Comparison of ENCODE assay signal across 21 cellular contexts in the genomic region with DNA sequence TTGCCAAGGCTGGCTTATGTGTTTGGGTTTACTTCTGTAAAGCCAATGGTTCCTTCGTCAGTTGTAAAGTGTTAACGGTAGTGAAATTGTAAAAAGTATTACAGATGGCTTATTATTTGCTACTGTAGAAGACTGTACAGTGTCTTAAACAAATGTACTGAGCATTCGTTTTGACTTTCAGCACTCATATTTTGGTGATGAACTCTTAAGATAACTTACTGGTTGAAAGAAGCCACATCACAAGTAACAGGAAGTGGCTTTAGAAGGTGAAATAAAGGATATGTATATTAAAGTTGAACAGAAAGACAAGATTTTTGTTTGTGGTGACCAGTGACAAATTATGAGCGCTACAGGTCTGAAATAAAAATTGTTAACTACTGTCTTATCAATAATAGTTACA.
A peak's percentile ranks its signal among the peaks of the same experiment; 100 is the strongest.
DNase-seq lines count a peak whose midpoint lies in the region; ATAC-seq, FAIRE-seq and TF ChIP-seq lines count a peak whose summit lies in the region.
"Had no signal": no experiment of that assay in that cellular context is flagged by ENCODE, and none has a peak within 500 bp of the region (broad histone marks: within the 10 kb centered on the region; RNA-seq: fewer than 3 reads in every experiment).

No MANE protein-coding gene starts in this region.

- H3K27ac Mint-ChIP-seq in activated T-helper 2 cell treated with anti-CD3 and anti-CD28 coated beads, Interferon-gamma antibody, Interleukin-2, Interleukin-4, amounts not matched to agents 10 μg/mL and 5 μg/mL and 100 μg/mL, durations not matched to agents 14 hours and 24 hours and 36 hours: peak overlapping the region; percentile 88
- peak overlapping the region; percentile 35 for H3K27ac Mint-ChIP-seq in nephron progenitor cell
- H3K27ac Mint-ChIP-seq: progenitor cell of endocrine pancreas had no signal

- peaks cover 41% of the 10 kb centered on the region for H3K36me3 ChIP-seq in KOPT-K1 (ENCODE audit: insufficient read depth, low read length)

- intact Hi-C loops in activated T-helper 2 cell treated with anti-CD3 and anti-CD28 coated beads, Interferon-gamma antibody, Interleukin-2, Interleukin-4, amounts not matched to agents 10 μg/mL and 5 μg/mL and 100 μg/mL, durations not matched to agents 14 hours and 24 hours and 36 hours (cut with micrococcal nuclease): loop anchor here (2.0 to 5.0 kb wide), 2 partner anchors 44 to 59 kb away; no protein-coding TSS in a partner anchor

- peaks cover 36% of the 10 kb centered on the region for H3K36me3 Mint-ChIP-seq in activated T-cell treated with anti-CD3 and anti-CD28 coated beads, Interleukin-2, amount 50 U/mL, for 4 hours (ENCODE audit: insufficient read depth)
- H3K36me3 Mint-ChIP-seq in activated T-helper 2 cell treated with anti-CD3 and anti-CD28 coated beads, Interferon-gamma antibody, Interleukin-2, Interleukin-4, amounts not matched to agents 10 μg/mL and 5 μg/mL and 100 μg/mL, durations not matched to agents 14 hours and 24 hours and 36 hours (ENCODE audit: low read depth): peaks cover 59% of the 10 kb centered on the region
- H3K36me3 Mint-ChIP-seq in nephron progenitor cell (ENCODE audit: low read depth): peaks cover 56% of the 10 kb centered on the region

- TF ChIP-seq CTCF in nephron progenitor cell (IDR thresholded peaks at IDR 0.05): no peak

- peak overlapping the region; percentile 7 for H3K4me3 Mint-ChIP-seq in activated T-cell treated with anti-CD3 and anti-CD28 coated beads, Interleukin-2, amount 50 U/mL, for 4 hours
- peak overlapping the region; percentile 77 for H3K4me3 Mint-ChIP-seq in activated T-helper 2 cell treated with anti-CD3 and anti-CD28 coated beads, Interferon-gamma antibody, Interleukin-2, Interleukin-4, amounts not matched to agents 10 μg/mL and 5 μg/mL and 100 μg/mL, durations not matched to agents 14 hours and 24 hours and 36 hours (ENCODE audit: low read depth)
- no peak overlapping the region for H3K4me3 Mint-ChIP-seq in nephron progenitor cell
- H3K4me3 Mint-ChIP-seq: H9 had no signal

- H3K27me3 Mint-ChIP-seq in activated T-cell treated with anti-CD3 and anti-CD28 coated beads, Interleukin-2, amount 50 U/mL, for 4 hours (ENCODE audit: low read depth): no peaks in the 10 kb centered on the region
- no peaks in the 10 kb centered on the region for H3K27me3 Mint-ChIP-seq in activated T-helper 2 cell treated with anti-CD3 and anti-CD28 coated beads, Interferon-gamma antibody, Interleukin-2, Interleukin-4, amounts not matched to agents 10 μg/mL and 5 μg/mL and 100 μg/mL, durations not matched to agents 14 hours and 24 hours and 36 hours (ENCODE audit: low read depth)
- H3K27me3 Mint-ChIP-seq in nephron progenitor cell (ENCODE audit: low read depth, poor library complexity): no peaks in the 10 kb centered on the region
- H3K27me3 Mint-ChIP-seq: progenitor cell of endocrine pancreas had no signal

- ATAC-seq in activated T-cell treated with anti-CD3 and anti-CD28 coated beads, Interleukin-2, amount 50 U/mL, for 4 hours: peak; percentile 23 to 25
- ATAC-seq: esophagus mucosa, gastrocnemius medialis had no signal

- DNase-seq in activated T-cell treated with anti-CD3 and anti-CD28 coated beads, Interleukin-2, amount 50 U/mL, for 4 hours: no peak
- no peak for DNase-seq in activated T-cell treated with anti-CD3 and anti-CD28 coated beads, Interleukin-2, amount 50 U/mL, for 1 hour
- DNase-seq in activated T-helper 2 cell treated with anti-CD3 and anti-CD28 coated beads, Interferon-gamma antibody, Interleukin-2, Interleukin-4, amounts not matched to agents 10 μg/mL and 5 μg/mL and 100 μg/mL, durations not matched to agents 14 hours and 24 hours and 36 hours (ENCODE audit: low spot score): no peak
- DNase-seq in nephron progenitor cell (no peak), hippocampal formation (lab: John Stamatoyannopoulos, UW) (no peak), urothelium cell line (ENCODE audit: low spot score) (no peak), dermis blood vessel endothelial cell (no peak)
- DNase-seq: activated CD4-positive, CD25-positive, alpha-beta regulatory T cell; amygdala; DMS79; gastrocnemius medialis; H9; NCI-H1417 treated with DMSO at 0.1 percent for 48 hours; NCI-H526 treated with DMSO at 0.1 percent for 48 hours; SHP77 treated with DMSO at 0.1 percent for 48 hours; stimulated activated CD4-positive, alpha-beta T cell treated with anti-CD3 and anti-CD28 coated beads, Interleukin-2, amount 100 ng/mL, for 48 hours had no signal

- peaks cover 39% of the 10 kb centered on the region for H3K4me1 Mint-ChIP-seq in activated T-cell treated with anti-CD3 and anti-CD28 coated beads, Interleukin-2, amount 50 U/mL, for 4 hours (ENCODE audit: low read depth)
- peaks cover 49% of the 10 kb centered on the region for H3K4me1 Mint-ChIP-seq in activated T-helper 2 cell treated with anti-CD3 and anti-CD28 coated beads, Interferon-gamma antibody, Interleukin-2, Interleukin-4, amounts not matched to agents 10 μg/mL and 5 μg/mL and 100 μg/mL, durations not matched to agents 14 hours and 24 hours and 36 hours (ENCODE audit: low read depth)
- H3K4me1 Mint-ChIP-seq in nephron progenitor cell: peaks cover 64% of the 10 kb centered on the region

- peaks cover 4% of the 10 kb centered on the region for H3K9me3 Mint-ChIP-seq in activated T-cell treated with anti-CD3 and anti-CD28 coated beads, Interleukin-2, amount 50 U/mL, for 4 hours
- H3K9me3 Mint-ChIP-seq in activated T-helper 2 cell treated with anti-CD3 and anti-CD28 coated beads, Interferon-gamma antibody, Interleukin-2, Interleukin-4, amounts not matched to agents 10 μg/mL and 5 μg/mL and 100 μg/mL, durations not matched to agents 14 hours and 24 hours and 36 hours: peaks cover 5% of the 10 kb centered on the region
- H3K9me3 Mint-ChIP-seq in nephron progenitor cell: peaks cover 6% of the 10 kb centered on the region
- H3K9me3 Mint-ChIP-seq: H9 had no signal

- no peak for FAIRE-seq in urothelium cell line (lab: Jason Lieb, UNC)
- FAIRE-seq: HTR-8/SVneo had no signal

- no peaks in the 10 kb centered on the region for H3K9me3 ChIP-seq in KOPT-K1 (ENCODE audit: insufficient read depth, low read length, poor library complexity, severe bottlenecking)
- H3K9me3 ChIP-seq: gastrocnemius medialis had no signal

- peak overlapping the region; percentile 23 for H3K27ac ChIP-seq in KOPT-K1 (ENCODE audit: low read depth, low read length, poor library complexity, severe bottlenecking)
- H3K27ac ChIP-seq: gastrocnemius medialis, vagina had no signal
